ENCODE assay signal across 23 cellular contexts in the genomic region with DNA sequence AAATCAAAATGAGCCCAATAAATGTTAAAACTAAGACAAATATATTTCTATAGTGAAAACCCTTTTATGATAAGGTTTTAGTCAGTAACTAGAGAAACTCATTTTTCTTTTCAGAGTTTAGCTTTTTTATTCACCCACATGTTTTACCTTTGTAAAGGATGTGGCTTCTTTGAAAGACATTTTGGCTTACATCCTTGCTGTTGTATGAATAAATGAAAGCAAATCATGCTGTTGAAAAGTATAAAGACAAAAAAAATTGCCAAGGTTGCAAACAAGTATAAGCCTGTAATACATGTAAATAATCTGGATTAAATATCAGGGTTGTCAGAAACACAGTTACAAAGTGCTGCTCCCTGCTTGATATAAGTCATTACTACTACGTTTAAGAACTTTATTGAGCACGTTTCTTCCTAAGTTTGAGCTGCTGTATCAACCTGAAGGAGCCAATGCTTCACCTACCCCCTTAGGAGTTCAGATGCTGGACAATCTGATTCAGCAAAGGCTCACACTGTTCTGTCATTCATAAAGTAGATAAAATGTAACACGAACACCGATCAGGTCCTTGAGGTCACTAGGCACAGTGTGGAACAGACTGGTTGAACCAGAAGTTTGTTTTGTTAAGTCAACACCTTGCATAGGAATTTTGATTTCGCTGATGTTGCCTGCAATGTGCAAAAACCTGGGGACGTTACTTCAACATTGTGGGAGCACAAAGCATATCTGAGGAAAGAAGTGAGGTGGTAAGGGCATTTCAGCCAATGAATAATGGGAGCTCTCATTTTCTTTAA.
"Had no signal": no experiment of that assay in that cellular context is flagged by ENCODE, and none has a peak within 500 bp of the region (broad histone marks: within the 10 kb centered on the region; RNA-seq: fewer than 3 reads in every experiment).

No MANE protein-coding gene starts in this region.

- H3K9me3 ChIP-seq: gastrocnemius medialis, heart left ventricle, psoas muscle, right lobe of liver, tibial nerve had no signal

- H3K27me3 ChIP-seq: brain microvascular endothelial cell, gastrocnemius medialis, heart left ventricle, right lobe of liver, tibial nerve had no signal

- H3K4me1 ChIP-seq: gastrocnemius medialis, heart left ventricle, psoas muscle, right lobe of liver, tibial nerve had no signal

- ATAC-seq: activated naive CD4-positive, alpha-beta T cell treated with anti-CD3 and anti-CD28 coated beads, Interleukin-2, amount 50 U/mL, for 72 hours; activated T-cell treated with anti-CD3 and anti-CD28 coated beads, Interleukin-2, amount 50 U/mL, for 4 hours; gastrocnemius medialis; heart left ventricle; left cardiac atrium; psoas muscle; right lobe of liver had no signal

- H3K36me3 Mint-ChIP-seq: activated naive CD4-positive, alpha-beta T cell treated with anti-CD3 and anti-CD28 coated beads, Interleukin-2, amount 50 U/mL, for 72 hours; mesothelial cell of epicardium had no signal

- DNase-seq: activated effector memory CD4-positive, alpha-beta T cell treated with anti-CD3 and anti-CD28 coated beads, Interleukin-2, amount 50 U/mL, for 16 hours; activated T-cell treated with anti-CD3 and anti-CD28 coated beads, Interleukin-2, amount 50 U/mL, for 4 hours; anterior cingulate cortex; brain microvascular endothelial cell; cerebellar nuclear complex; effector CD8-positive, alpha-beta T cell; gastrocnemius medialis; heart left ventricle; left cardiac atrium; psoas muscle; right lobe of liver; stimulated activated CD4-positive, alpha-beta T cell treated with anti-CD3 and anti-CD28 coated beads, Interleukin-4, amount 100 ng/mL, for 4 hours; stimulated activated CD8-positive, alpha-beta memory T cell treated with anti-CD3 and anti-CD28 coated beads, Interleukin-4, amount 100 ng/mL, for 48 hours; stimulated activated naive CD4-positive, alpha-beta T cell treated with Interleukin-2 at 50 U/mL for 16 hours; substantia nigra; SW 1271; T-helper 9 cell had no signal

- H3K9me3 Mint-ChIP-seq: activated T-cell treated with anti-CD3 and anti-CD28 coated beads, Interleukin-2, amount 50 U/mL, for 4 hours; mesothelial cell of epicardium; neural crest cell had no signal

- H3K27ac ChIP-seq: brain microvascular endothelial cell, gastrocnemius medialis, heart left ventricle, psoas muscle, right lobe of liver, tibial nerve had no signal

- H3K36me3 ChIP-seq: brain microvascular endothelial cell, gastrocnemius medialis, heart left ventricle, right lobe of liver, tibial nerve had no signal

- H3K27ac Mint-ChIP-seq: activated naive CD4-positive, alpha-beta T cell treated with anti-CD3 and anti-CD28 coated beads, Interleukin-2, amount 50 U/mL, for 72 hours; mesothelial cell of epicardium had no signal

- H3K4me1 Mint-ChIP-seq: neural crest cell had no signal

- H3K4me3 Mint-ChIP-seq: activated T-cell treated with anti-CD3 and anti-CD28 coated beads, Interleukin-2, amount 50 U/mL, for 4 hours; mesothelial cell of epicardium; neural crest cell had no signal

- H3K4me3 ChIP-seq: gastrocnemius medialis, heart left ventricle, lung, psoas muscle, right lobe of liver, smooth muscle cell, tibial nerve had no signal
